Comparison of ENCODE assay signal across 1 cellular context in the genomic region with DNA sequence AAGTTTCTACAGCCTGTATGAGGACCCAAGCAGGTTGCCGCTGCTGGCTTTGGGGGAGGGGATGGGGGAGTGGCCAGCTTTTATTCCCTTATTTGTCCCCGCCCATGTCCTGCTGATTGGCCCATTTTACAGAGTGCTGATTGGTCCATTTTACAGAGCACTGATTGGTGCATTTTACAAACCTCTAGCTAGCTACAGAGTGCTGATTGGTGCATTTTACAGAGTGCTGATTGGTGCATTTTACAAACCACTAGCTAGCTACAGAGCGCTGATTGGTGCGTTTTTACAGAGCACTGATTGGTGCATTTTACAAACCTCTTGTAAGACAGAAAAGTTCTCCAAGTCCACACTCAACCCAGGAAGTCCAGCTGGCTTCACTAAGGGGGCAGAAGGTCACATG. TPM values are rescaled to one million over a fixed set of nuclear protein-coding genes. Genes with fewer than 3 reads are reported as not detected.
"Had no signal": no experiment of that assay in that cellular context is flagged by ENCODE, and none has a peak within 500 bp of the region (broad histone marks: within the 10 kb centered on the region; RNA-seq: fewer than 3 reads in every experiment).

No MANE protein-coding gene starts in this region.

RNA-seq across cellular contexts. Expression of a gene that starts 18.7 kb away (rescaled TPM):
- total RNA-seq: OCI-LY7 had no signal
